Comparison of ENCODE assay signal across 1 cellular context in the genomic region with DNA sequence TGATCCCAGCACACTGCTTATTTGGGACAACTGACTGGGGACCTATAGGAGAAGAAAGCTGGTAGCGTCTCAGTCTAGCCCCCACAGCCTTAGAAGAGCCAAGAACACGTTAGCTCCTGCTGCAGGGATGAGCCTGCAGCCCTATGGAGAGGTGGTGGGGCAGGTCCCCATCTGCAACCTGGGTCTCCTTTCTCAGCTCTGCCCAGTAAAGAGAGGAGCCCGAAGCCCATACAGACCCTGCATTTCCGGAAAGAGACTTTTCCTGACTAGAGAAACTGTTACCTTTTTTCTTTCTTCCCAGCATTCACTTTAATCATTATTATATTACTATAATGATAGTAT.
A peak's percentile ranks its signal among the peaks of the same experiment; 100 is the strongest.
TF ChIP-seq lines count a peak whose summit lies in the region.

No MANE protein-coding gene starts in this region.

TF ChIP-seq in HepG2, 621 proteins besides CTCF, POLR2A, EP300 and RAD21:
- TF ChIP-seq JUN (CRISPR knock-in tag; IDR thresholded peaks at IDR 0.05) (no peak), RELA (CRISPR knock-in tag; IDR thresholded peaks at IDR 0.05) (no peak), U2AF1 (optimal IDR thresholded peaks at IDR 0.05; ENCODE audit: low read depth, low read length) (no peak), MTF1 (CRISPR knock-in tag; IDR thresholded peaks at IDR 0.05) (no peak), ZNF451 (CRISPR knock-in tag; IDR thresholded peaks at IDR 0.05) (no peak), KLF6 (CRISPR knock-in tag; IDR thresholded peaks at IDR 0.05) (0 out of 2 replicates have a peak, but pooled peaks have one; percentile 12), ZNF296 (CRISPR knock-in tag; conservative IDR thresholded peaks at IDR 0.05) (no peak), DDIT3 (CRISPR knock-in tag; IDR thresholded peaks at IDR 0.05) (no peak), SMAD1 (CRISPR knock-in tag; IDR thresholded peaks at IDR 0.05; ENCODE audit: borderline replicate concordance, low read depth) (no peak), PLRG1 (conservative IDR thresholded peaks at IDR 0.05) (no peak)
- TF ChIP-seq, protein P1, sequence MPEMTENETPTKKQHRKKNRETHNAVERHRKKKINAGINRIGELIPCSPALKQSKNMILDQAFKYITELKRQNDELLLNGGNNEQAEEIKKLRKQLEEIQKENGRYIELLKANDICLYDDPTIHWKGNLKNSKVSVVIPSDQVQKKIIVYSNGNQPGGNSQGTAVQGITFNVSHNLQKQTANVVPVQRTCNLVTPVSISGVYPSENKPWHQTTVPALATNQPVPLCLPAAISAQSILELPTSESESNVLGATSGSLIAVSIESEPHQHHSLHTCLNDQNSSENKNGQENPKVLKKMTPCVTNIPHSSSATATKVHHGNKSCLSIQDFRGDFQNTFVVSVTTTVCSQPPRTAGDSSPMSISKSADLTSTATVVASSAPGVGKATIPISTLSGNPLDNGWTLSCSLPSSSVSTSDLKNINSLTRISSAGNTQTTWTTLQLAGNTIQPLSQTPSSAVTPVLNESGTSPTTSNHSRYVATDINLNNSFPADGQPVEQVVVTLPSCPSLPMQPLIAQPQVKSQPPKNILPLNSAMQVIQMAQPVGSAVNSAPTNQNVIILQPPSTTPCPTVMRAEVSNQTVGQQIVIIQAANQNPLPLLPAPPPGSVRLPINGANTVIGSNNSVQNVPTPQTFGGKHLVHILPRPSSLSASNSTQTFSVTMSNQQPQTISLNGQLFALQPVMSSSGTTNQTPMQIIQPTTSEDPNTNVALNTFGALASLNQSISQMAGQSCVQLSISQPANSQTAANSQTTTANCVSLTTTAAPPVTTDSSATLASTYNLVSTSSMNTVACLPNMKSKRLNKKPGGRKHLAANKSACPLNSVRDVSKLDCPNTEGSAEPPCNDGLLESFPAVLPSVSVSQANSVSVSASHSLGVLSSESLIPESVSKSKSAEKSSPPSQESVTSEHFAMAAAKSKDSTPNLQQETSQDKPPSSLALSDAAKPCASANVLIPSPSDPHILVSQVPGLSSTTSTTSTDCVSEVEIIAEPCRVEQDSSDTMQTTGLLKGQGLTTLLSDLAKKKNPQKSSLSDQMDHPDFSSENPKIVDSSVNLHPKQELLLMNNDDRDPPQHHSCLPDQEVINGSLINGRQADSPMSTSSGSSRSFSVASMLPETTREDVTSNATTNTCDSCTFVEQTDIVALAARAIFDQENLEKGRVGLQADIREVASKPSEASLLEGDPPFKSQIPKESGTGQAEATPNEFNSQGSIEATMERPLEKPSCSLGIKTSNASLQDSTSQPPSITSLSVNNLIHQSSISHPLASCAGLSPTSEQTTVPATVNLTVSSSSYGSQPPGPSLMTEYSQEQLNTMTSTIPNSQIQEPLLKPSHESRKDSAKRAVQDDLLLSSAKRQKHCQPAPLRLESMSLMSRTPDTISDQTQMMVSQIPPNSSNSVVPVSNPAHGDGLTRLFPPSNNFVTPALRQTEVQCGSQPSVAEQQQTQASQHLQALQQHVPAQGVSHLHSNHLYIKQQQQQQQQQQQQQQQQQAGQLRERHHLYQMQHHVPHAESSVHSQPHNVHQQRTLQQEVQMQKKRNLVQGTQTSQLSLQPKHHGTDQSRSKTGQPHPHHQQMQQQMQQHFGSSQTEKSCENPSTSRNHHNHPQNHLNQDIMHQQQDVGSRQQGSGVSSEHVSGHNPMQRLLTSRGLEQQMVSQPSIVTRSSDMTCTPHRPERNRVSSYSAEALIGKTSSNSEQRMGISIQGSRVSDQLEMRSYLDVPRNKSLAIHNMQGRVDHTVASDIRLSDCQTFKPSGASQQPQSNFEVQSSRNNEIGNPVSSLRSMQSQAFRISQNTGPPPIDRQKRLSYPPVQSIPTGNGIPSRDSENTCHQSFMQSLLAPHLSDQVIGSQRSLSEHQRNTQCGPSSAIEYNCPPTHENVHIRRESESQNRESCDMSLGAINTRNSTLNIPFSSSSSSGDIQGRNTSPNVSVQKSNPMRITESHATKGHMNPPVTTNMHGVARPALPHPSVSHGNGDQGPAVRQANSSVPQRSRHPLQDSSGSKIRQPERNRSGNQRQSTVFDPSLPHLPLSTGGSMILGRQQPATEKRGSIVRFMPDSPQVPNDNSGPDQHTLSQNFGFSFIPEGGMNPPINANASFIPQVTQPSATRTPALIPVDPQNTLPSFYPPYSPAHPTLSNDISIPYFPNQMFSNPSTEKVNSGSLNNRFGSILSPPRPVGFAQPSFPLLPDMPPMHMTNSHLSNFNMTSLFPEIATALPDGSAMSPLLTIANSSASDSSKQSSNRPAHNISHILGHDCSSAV (CRISPR knock-in tag; IDR thresholded peaks at IDR 0.05; ENCODE audit: borderline replicate concordance): no peak
- TF ChIP-seq, protein P2, sequence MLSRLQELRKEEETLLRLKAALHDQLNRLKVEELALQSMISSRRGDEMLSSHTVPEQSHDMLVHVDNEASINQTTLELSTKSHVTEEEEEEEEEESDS (CRISPR knock-in tag; IDR thresholded peaks at IDR 0.05; ENCODE audit: borderline replicate concordance): no peak
- TF ChIP-seq, protein P3, sequence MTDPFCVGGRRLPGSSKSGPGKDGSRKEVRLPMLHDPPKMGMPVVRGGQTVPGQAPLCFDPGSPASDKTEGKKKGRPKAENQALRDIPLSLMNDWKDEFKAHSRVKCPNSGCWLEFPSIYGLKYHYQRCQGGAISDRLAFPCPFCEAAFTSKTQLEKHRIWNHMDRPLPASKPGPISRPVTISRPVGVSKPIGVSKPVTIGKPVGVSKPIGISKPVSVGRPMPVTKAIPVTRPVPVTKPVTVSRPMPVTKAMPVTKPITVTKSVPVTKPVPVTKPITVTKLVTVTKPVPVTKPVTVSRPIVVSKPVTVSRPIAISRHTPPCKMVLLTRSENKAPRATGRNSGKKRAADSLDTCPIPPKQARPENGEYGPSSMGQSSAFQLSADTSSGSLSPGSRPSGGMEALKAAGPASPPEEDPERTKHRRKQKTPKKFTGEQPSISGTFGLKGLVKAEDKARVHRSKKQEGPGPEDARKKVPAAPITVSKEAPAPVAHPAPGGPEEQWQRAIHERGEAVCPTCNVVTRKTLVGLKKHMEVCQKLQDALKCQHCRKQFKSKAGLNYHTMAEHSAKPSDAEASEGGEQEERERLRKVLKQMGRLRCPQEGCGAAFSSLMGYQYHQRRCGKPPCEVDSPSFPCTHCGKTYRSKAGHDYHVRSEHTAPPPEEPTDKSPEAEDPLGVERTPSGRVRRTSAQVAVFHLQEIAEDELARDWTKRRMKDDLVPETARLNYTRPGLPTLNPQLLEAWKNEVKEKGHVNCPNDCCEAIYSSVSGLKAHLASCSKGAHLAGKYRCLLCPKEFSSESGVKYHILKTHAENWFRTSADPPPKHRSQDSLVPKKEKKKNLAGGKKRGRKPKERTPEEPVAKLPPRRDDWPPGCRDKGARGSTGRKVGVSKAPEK (CRISPR knock-in tag; IDR thresholded peaks at IDR 0.05; ENCODE audit: borderline replicate concordance): 0 out of 2 replicates have a peak, but pooled peaks have one; percentile 25
